In genomic region chr15:62706361-62706760, GRCh38 we compare ENCODE assay signal across 15 cellular contexts.
DNase-seq lines count a peak whose midpoint lies in the region; ATAC-seq and TF ChIP-seq lines count a peak whose summit lies in the region.
"Had no signal": no experiment of that assay in that cellular context is flagged by ENCODE, and none has a peak within 500 bp of the region (broad histone marks: within the 10 kb centered on the region; RNA-seq: fewer than 3 reads in every experiment).

No MANE protein-coding gene starts in this region.

- 89% methylated on average over 2 of the region's 2 CpGs for WGBS in hepatocyte (ENCODE audit: low lambda C conversion rate, missing lambda C conversion rate)

- no peaks in the 10 kb centered on the region for H3K4me1 ChIP-seq in ascending aorta
- no peaks in the 10 kb centered on the region for H3K4me1 ChIP-seq in hepatocyte (ENCODE audit: insufficient read depth)
- H3K4me1 ChIP-seq: prostate gland, testis had no signal

- no peaks in the 10 kb centered on the region for H4K20me1 ChIP-seq in hepatocyte (ENCODE audit: insufficient read depth, poor library complexity, severe bottlenecking)

- no peaks in the 10 kb centered on the region for H3K79me2 ChIP-seq in hepatocyte

- H3K27me3 ChIP-seq in ascending aorta: no peaks in the 10 kb centered on the region
- no peaks in the 10 kb centered on the region for H3K27me3 ChIP-seq in hepatocyte
- H3K27me3 ChIP-seq: testis had no signal

- peak; percentile 4 for DNase-seq in ACHN
- peak; percentile 16 for DNase-seq in LHCN-M2 (ENCODE audit: low read depth)
- no peak for DNase-seq in ascending aorta (ENCODE audit: low spot score in 2 of 2)
- no peak for DNase-seq in hepatocyte (ENCODE audit: low spot score)
- DNase-seq in iPS-NIHi7 (ENCODE audit: extremely low spot score): no peak
- no peak for DNase-seq in activated CD4-positive, alpha-beta T cell treated with anti-CD3 and anti-CD28 coated beads, Interleukin-2, amount 50 U/mL, for 1 hour
- no peak for DNase-seq in dermis blood vessel endothelial cell
- DNase-seq: activated gamma-delta T cell; Kasumi-1; kidney glomerular epithelial cell; NCI-H2171; stimulated activated CD4-positive, alpha-beta T cell treated with anti-CD3 and anti-CD28 coated beads, Interleukin-1b, Interleukin-23, amount 100 ng/mL, for 48 hours; testis had no signal

- H3K9me3 ChIP-seq in ascending aorta: no peaks in the 10 kb centered on the region
- H3K9me3 ChIP-seq in hepatocyte (ENCODE audit: low read depth): no peaks in the 10 kb centered on the region
- H3K9me3 ChIP-seq: prostate gland, testis had no signal

- H3K9me2 ChIP-seq in hepatocyte (replicated peaks; ENCODE audit: insufficient read depth): no peaks in the 10 kb centered on the region

- H3K4me3 ChIP-seq in ascending aorta (no peak overlapping the region), hepatocyte (no peak overlapping the region)
- H3K4me3 ChIP-seq: prostate gland, testis had no signal

- in situ Hi-C loops in ACHN (cut with HindIII; ENCODE audit: low pct_ligation_motif_present, low pct_unique_long_range_greater_than_20kb, low sequenced_read_pairs): no loop called here

- no peak overlapping the region for H3K27ac ChIP-seq in ascending aorta
- no peak overlapping the region for H3K27ac ChIP-seq in hepatocyte
- H3K27ac ChIP-seq: prostate gland, testis had no signal

- H3K4me2 ChIP-seq in hepatocyte: no peak overlapping the region

- H3K36me3 ChIP-seq in ascending aorta (peaks cover 43 to 68% of the 10 kb centered on the region in 2 donors), hepatocyte (replicated peaks; ENCODE audit: insufficient read depth, low read depth) (no peaks in the 10 kb centered on the region)
- H3K36me3 ChIP-seq: prostate gland had no signal

- no peak overlapping the region for H2AFZ ChIP-seq in hepatocyte

- TF ChIP-seq CTCF in ascending aorta (IDR thresholded peaks at IDR 0.05) (peak in 2 of 3 experiments; percentile 7 to 33), hepatocyte (IDR thresholded peaks at IDR 0.05; ENCODE audit: poor library complexity) (peak; percentile 14)

- intact Hi-C loops in ascending aorta (cut with DNase I): no loop called here

- ATAC-seq in HG02981 (IDR thresholded peaks at IDR 0.05; ENCODE audit: unreplicated experiment): no peak

Comparison
In these comparisons a context has a peak if more than half of its experiments do, and no peak if none do; other contexts are left out.
1. DNase-seq: peak in ACHN (single experiment) and LHCN-M2 (single experiment); none in ascending aorta (0 of 2), hepatocyte (single experiment), iPS-NIHi7 (single experiment), activated CD4-positive, alpha-beta T cell treated with anti-CD3 and anti-CD28 coated beads, Interleukin-2, amount 50 U/mL, for 1 hour (single experiment) and dermis blood vessel endothelial cell (single experiment).